1 cellular context compared by ENCODE assay signal in the genomic region with DNA sequence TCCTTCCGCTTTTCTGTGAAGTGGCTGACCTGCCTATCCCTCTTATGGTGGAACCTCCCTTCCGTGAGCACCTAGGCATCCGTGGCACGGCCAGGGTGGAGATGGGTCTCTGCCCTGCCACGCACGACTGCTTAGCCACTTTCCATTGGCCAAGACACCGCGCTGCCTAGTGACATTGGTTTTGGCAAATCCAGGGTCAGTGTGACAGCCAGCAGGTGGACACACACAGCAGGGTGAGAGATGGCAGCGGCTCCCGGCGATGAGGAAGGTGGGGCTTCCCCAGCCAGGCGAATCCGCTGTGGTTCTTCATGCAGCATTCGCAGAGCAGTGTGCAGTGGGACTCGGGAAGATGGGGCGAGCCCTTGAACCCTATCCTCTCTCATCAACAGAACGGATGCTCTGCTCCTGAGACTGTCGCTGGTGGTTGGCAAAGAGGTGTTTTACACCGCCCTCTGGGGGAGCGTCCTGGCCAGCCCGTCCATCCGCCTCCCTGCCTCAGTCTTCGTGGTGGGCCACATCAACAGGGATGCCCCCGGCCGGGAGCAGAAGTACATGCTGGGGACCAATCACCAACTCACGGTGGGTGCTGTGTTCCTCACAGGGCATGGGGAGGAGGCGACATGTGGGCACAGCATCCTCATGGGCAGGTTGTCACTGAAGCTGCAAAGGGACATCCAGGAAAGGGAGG.
TF ChIP-seq lines count a peak whose summit lies in the region.

No MANE protein-coding gene starts in this region.

TF ChIP-seq in IMR-90, 13 proteins besides CTCF, POLR2A, EP300 and RAD21:
- no peak for TF ChIP-seq RFX5 (IDR thresholded peaks at IDR 0.05; ENCODE audit: low read depth, low read length)
- TF ChIP-seq FOS (IDR thresholded peaks at IDR 0.05; ENCODE audit: low read depth, low read length): no peak
- no peak for TF ChIP-seq SMC3 (IDR thresholded peaks at IDR 0.05; ENCODE audit: low read depth, low read length)
- TF ChIP-seq CHD1 (IDR thresholded peaks at IDR 0.05; ENCODE audit: low read depth, low read length): no peak
- TF ChIP-seq BHLHE40 (IDR thresholded peaks at IDR 0.05; ENCODE audit: low read depth, low read length): no peak
- TF ChIP-seq NFE2L2 (IDR thresholded peaks at IDR 0.05; ENCODE audit: low read depth, low read length): no peak
- TF ChIP-seq MAZ (IDR thresholded peaks at IDR 0.05; ENCODE audit: borderline replicate concordance, low read depth, low read length): no peak
- TF ChIP-seq, protein P1, sequence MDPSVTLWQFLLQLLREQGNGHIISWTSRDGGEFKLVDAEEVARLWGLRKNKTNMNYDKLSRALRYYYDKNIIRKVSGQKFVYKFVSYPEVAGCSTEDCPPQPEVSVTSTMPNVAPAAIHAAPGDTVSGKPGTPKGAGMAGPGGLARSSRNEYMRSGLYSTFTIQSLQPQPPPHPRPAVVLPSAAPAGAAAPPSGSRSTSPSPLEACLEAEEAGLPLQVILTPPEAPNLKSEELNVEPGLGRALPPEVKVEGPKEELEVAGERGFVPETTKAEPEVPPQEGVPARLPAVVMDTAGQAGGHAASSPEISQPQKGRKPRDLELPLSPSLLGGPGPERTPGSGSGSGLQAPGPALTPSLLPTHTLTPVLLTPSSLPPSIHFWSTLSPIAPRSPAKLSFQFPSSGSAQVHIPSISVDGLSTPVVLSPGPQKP (IDR thresholded peaks at IDR 0.05; ENCODE audit: borderline replicate concordance, low read depth, low read length): no peak
- TF ChIP-seq RCOR1 (IDR thresholded peaks at IDR 0.05; ENCODE audit: insufficient replicate concordance, low read length): no peak
- no peak for TF ChIP-seq MAFK (IDR thresholded peaks at IDR 0.05; ENCODE audit: low read depth, low read length)
- TF ChIP-seq MXI1 (IDR thresholded peaks at IDR 0.05; ENCODE audit: borderline replicate concordance, low read depth, low read length): no peak
- TF ChIP-seq CEBPB (IDR thresholded peaks at IDR 0.05; ENCODE audit: low read depth, low read length): no peak
- TF ChIP-seq, protein P2, sequence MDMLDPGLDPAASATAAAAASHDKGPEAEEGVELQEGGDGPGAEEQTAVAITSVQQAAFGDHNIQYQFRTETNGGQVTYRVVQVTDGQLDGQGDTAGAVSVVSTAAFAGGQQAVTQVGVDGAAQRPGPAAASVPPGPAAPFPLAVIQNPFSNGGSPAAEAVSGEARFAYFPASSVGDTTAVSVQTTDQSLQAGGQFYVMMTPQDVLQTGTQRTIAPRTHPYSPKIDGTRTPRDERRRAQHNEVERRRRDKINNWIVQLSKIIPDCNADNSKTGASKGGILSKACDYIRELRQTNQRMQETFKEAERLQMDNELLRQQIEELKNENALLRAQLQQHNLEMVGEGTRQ (IDR thresholded peaks at IDR 0.05; ENCODE audit: low read depth, low read length): no peak
